In the genomic region with DNA sequence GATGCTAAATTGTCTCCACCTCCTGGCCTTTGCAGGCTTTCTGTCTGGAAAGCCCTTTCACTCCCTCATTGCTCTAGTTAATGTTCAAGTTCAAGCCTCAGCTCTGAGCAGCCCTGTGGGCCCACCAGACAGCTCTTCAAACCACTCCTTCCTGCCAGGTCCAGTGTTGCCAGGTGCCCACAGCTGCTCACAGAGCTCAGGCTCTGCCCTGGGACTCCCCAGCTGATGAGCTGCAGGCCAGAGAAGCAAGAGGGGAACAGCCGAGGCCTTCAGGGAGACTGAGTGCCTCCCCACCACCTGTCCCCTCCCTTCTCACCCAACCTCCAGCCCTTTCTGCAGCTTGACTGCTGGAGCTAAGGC, we compare ENCODE assay signal across 10 cellular contexts. TPM values are rescaled to one million over a fixed set of nuclear protein-coding genes. Genes with fewer than 3 reads are reported as not detected.
DNase-seq lines count a peak whose midpoint lies in the region; ATAC-seq and TF ChIP-seq lines count a peak whose summit lies in the region.
"Had no signal": no experiment of that assay in that cellular context is flagged by ENCODE, and none has a peak within 500 bp of the region (broad histone marks: within the 10 kb centered on the region; RNA-seq: fewer than 3 reads in every experiment).

No MANE protein-coding gene starts in this region.

- no peak for TF ChIP-seq RAD21 in SK-N-SH (IDR thresholded peaks at IDR 0.05; ENCODE audit: low read length)

- H3K27ac ChIP-seq in ACC112 (ENCODE audit: low read depth, low read length), result peak overlapping the region; percentile 88
- H3K27ac ChIP-seq in SK-N-SH (ENCODE audit: low read depth in 2 of 2, low read length in 1 of 2), result peak overlapping the region; percentile 83 to 84

- peak overlapping the region; percentile 79 for H3K4me2 ChIP-seq in SK-N-SH

- no peaks in the 10 kb centered on the region for H3K9me3 ChIP-seq in SK-N-SH

- no peaks in the 10 kb centered on the region for H3K9me2 ChIP-seq in SK-N-SH

- H4K20me1 ChIP-seq in SK-N-SH (ENCODE audit: insufficient read depth), result peaks cover 6% of the 10 kb centered on the region; the same call in 1 of the 2 replicates

- H2AFZ ChIP-seq in ACC112 (ENCODE audit: low read length, unreplicated experiment) (no peak overlapping the region), SK-N-SH (ENCODE audit: low read depth) (peak overlapping the region; percentile 56; the same call in 1 of the 2 replicates)

- WGBS in SK-N-SH (ENCODE audit: low lambda C conversion rate), result no CpG with 5 or more reads among the region's 1 CpG

- H3K4me3 ChIP-seq in ACC112 (ENCODE audit: low read depth, low read length) (peak overlapping the region; percentile 83), SK-N-SH (ENCODE audit: low read depth in 2 of 2, low read length in 1 of 2) (peak overlapping the region; percentile 79 to 91; a peak in 2 of 4 replicates)

- CTCF ChIA-PET in SK-N-SH (lab: Yijun Ruan, JAX), result interaction anchor here (1.0 to 2.3 kb wide), 5 partner anchors 15 to 128 kb away, joined by 3 to 9 read pairs (median 4); a partner anchor contains a TSS

- H3K79me2 ChIP-seq in ACC112 (ENCODE audit: control insufficient read depth, insufficient read depth, low read length, unreplicated experiment) (peaks cover 71% of the 10 kb centered on the region), SK-N-SH (ENCODE audit: insufficient read depth) (peaks cover 63% of the 10 kb centered on the region)

- H3K36me3 ChIP-seq in ACC112 (ENCODE audit: insufficient read depth, low read length) (0 out of 2 replicates have a peak, but pooled peaks cover 8% of the 10 kb centered on the region), SK-N-SH (replicated peaks in 1 of 2; ENCODE audit: control insufficient read depth in 1 of 2, insufficient read depth in 2 of 2, low read length in 1 of 2) (peaks cover 9 to 22% of the 10 kb centered on the region in 2 experiments)

- H3K27me3 ChIP-seq in ACC112 (ENCODE audit: insufficient read depth, low read length) (no peaks in the 10 kb centered on the region), SK-N-SH (ENCODE audit: insufficient read depth) (no peaks in the 10 kb centered on the region)

- no peak for TF ChIP-seq EP300 in SK-N-SH (IDR thresholded peaks at IDR 0.05; ENCODE audit: borderline replicate concordance in 1 of 2, low read depth in 1 of 2, low read length in 1 of 2)

- peak overlapping the region; percentile 41; the same call in 1 of the 2 replicates for H3K9ac ChIP-seq in SK-N-SH

- DNase-seq in SK-N-SH (no peak), kidney tubule cell (ENCODE audit: low spot score) (peak; percentile 52), NCI-H82 treated with DMSO at 0.1 percent for 48 hours (lab: John Stamatoyannopoulos, UW; ENCODE audit: unreplicated experiment) (no peak), DMS53 treated with DMSO at 0.1 percent for 48 hours (lab: John Stamatoyannopoulos, UW; ENCODE audit: unreplicated experiment) (no peak), NCI-H2029 treated with DMSO at 0.1 percent for 48 hours (lab: John Stamatoyannopoulos, UW) (no peak)
- DNase-seq: stimulated activated naive B cell treated with anti-CD40 and anti-IgM and Interleukin-4, amounts not matched to agents 10 μg/mL and 1 μg/mL and 100 μg/mL, for 72 hours had no signal

- peaks cover 64% of the 10 kb centered on the region for H3K4me1 ChIP-seq in ACC112 (ENCODE audit: control insufficient read depth, insufficient read depth, low read length, unreplicated experiment)
- H3K4me1 ChIP-seq in SK-N-SH (ENCODE audit: control insufficient read depth in 1 of 2, insufficient read depth in 2 of 2, low read depth in 1 of 2, low read length in 1 of 2), result peaks cover 24 to 42% of the 10 kb centered on the region in 2 experiments

- POLR2A ChIA-PET in SK-N-SH (lab: Yijun Ruan, JAX), result interaction anchor here (1.5 kb wide), 1 partner anchor 52 kb away, joined by 3 read pairs; a partner anchor contains a TSS

- H3F3A ChIP-seq in SK-N-SH (replicated peaks; ENCODE audit: insufficient read depth), result peaks cover 33% of the 10 kb centered on the region

- peak; percentile 4 for ATAC-seq in GM21381 (IDR thresholded peaks at IDR 0.05; ENCODE audit: unreplicated experiment)
- no peak for ATAC-seq in GM18867 (IDR thresholded peaks at IDR 0.05; ENCODE audit: unreplicated experiment)

- TF ChIP-seq CTCF in SK-N-SH (IDR thresholded peaks at IDR 0.05), result no peak

TF ChIP-seq in SK-N-SH, 30 proteins besides CTCF, POLR2A, EP300 and RAD21 (continues in another document):
- TF ChIP-seq, protein P1, sequence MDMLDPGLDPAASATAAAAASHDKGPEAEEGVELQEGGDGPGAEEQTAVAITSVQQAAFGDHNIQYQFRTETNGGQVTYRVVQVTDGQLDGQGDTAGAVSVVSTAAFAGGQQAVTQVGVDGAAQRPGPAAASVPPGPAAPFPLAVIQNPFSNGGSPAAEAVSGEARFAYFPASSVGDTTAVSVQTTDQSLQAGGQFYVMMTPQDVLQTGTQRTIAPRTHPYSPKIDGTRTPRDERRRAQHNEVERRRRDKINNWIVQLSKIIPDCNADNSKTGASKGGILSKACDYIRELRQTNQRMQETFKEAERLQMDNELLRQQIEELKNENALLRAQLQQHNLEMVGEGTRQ (IDR thresholded peaks at IDR 0.05; ENCODE audit: borderline replicate concordance, low read depth, low read length), result no peak
- TF ChIP-seq RCOR1 (IDR thresholded peaks at IDR 0.05; ENCODE audit: low read length), result no peak
- TF ChIP-seq NFIC (IDR thresholded peaks at IDR 0.05; ENCODE audit: borderline replicate concordance), result no peak
- TF ChIP-seq, protein P2, sequence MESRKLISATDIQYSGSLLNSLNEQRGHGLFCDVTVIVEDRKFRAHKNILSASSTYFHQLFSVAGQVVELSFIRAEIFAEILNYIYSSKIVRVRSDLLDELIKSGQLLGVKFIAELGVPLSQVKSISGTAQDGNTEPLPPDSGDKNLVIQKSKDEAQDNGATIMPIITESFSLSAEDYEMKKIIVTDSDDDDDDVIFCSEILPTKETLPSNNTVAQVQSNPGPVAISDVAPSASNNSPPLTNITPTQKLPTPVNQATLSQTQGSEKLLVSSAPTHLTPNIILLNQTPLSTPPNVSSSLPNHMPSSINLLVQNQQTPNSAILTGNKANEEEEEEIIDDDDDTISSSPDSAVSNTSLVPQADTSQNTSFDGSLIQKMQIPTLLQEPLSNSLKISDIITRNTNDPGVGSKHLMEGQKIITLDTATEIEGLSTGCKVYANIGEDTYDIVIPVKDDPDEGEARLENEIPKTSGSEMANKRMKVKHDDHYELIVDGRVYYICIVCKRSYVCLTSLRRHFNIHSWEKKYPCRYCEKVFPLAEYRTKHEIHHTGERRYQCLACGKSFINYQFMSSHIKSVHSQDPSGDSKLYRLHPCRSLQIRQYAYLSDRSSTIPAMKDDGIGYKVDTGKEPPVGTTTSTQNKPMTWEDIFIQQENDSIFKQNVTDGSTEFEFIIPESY (IDR thresholded peaks at IDR 0.05; ENCODE audit: borderline replicate concordance, low read depth), result no peak
- TF ChIP-seq, protein P3, sequence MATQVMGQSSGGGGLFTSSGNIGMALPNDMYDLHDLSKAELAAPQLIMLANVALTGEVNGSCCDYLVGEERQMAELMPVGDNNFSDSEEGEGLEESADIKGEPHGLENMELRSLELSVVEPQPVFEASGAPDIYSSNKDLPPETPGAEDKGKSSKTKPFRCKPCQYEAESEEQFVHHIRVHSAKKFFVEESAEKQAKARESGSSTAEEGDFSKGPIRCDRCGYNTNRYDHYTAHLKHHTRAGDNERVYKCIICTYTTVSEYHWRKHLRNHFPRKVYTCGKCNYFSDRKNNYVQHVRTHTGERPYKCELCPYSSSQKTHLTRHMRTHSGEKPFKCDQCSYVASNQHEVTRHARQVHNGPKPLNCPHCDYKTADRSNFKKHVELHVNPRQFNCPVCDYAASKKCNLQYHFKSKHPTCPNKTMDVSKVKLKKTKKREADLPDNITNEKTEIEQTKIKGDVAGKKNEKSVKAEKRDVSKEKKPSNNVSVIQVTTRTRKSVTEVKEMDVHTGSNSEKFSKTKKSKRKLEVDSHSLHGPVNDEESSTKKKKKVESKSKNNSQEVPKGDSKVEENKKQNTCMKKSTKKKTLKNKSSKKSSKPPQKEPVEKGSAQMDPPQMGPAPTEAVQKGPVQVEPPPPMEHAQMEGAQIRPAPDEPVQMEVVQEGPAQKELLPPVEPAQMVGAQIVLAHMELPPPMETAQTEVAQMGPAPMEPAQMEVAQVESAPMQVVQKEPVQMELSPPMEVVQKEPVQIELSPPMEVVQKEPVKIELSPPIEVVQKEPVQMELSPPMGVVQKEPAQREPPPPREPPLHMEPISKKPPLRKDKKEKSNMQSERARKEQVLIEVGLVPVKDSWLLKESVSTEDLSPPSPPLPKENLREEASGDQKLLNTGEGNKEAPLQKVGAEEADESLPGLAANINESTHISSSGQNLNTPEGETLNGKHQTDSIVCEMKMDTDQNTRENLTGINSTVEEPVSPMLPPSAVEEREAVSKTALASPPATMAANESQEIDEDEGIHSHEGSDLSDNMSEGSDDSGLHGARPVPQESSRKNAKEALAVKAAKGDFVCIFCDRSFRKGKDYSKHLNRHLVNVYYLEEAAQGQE (IDR thresholded peaks at IDR 0.05; ENCODE audit: low read depth, low read length), result no peak
- TF ChIP-seq SIN3A (IDR thresholded peaks at IDR 0.05; ENCODE audit: borderline replicate concordance, low read depth, low read length), result no peak
- TF ChIP-seq FOSL2 (IDR thresholded peaks at IDR 0.05; ENCODE audit: borderline replicate concordance, low read depth), result no peak
- TF ChIP-seq JUND (IDR thresholded peaks at IDR 0.05), result no peak
- TF ChIP-seq, protein P4, sequence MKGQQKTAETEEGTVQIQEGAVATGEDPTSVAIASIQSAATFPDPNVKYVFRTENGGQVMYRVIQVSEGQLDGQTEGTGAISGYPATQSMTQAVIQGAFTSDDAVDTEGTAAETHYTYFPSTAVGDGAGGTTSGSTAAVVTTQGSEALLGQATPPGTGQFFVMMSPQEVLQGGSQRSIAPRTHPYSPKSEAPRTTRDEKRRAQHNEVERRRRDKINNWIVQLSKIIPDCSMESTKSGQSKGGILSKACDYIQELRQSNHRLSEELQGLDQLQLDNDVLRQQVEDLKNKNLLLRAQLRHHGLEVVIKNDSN (IDR thresholded peaks at IDR 0.05; ENCODE audit: borderline replicate concordance, low read depth), result no peak
- TF ChIP-seq EZH2phosphoT487 (IDR thresholded peaks at IDR 0.05; ENCODE audit: borderline replicate concordance, low read depth), result no peak
- TF ChIP-seq FOXJ3 (CRISPR knock-in tag; IDR thresholded peaks at IDR 0.05), result no peak

RNA-seq across cellular contexts. Expression of a gene that starts 1.3 kb away (rescaled TPM):
- polyA plus RNA-seq in SK-N-SH (2012; rRNA removed), result 9.9 and 13.0 TPM in 2 replicates
- 4.3 and 7.4 TPM in 2 replicates for polyA plus RNA-seq in SK-N-SH (2012; cell fraction: cytosol; rRNA removed)
- 18.6 and 21.5 TPM in 2 replicates for polyA plus RNA-seq in SK-N-SH (2012; cell fraction: nucleus; rRNA removed)

RNA-seq across cellular contexts. Expression of a gene that starts 33.1 kb away (rescaled TPM):
- not detected in 2 replicates for polyA plus RNA-seq in SK-N-SH (2012; rRNA removed)
- not detected in 2 replicates for polyA plus RNA-seq in SK-N-SH (2012; cell fraction: cytosol; rRNA removed)
- not detected in 2 replicates for polyA plus RNA-seq in SK-N-SH (2012; cell fraction: nucleus; rRNA removed)
- polyA plus RNA-seq: liver had no signal

RNA-seq across cellular contexts. Expression of a gene that starts 50.4 kb away (rescaled TPM):
- polyA plus RNA-seq in SK-N-SH (2012; rRNA removed), result not detected in 2 replicates
- not detected in 2 replicates for polyA plus RNA-seq in SK-N-SH (2012; cell fraction: cytosol; rRNA removed)
- polyA plus RNA-seq in SK-N-SH (2012; cell fraction: nucleus; rRNA removed), result 0.09 TPM in 1 of 2 replicates, not detected in the other
- polyA plus RNA-seq: liver had no signal

RNA-seq across cellular contexts. Expression of a gene that starts 51.7 kb away (rescaled TPM):
- polyA plus RNA-seq in SK-N-SH (2012; rRNA removed), result 19.2 and 26.9 TPM in 2 replicates
- 8.1 and 8.3 TPM in 2 replicates for polyA plus RNA-seq in SK-N-SH (2012; cell fraction: cytosol; rRNA removed)
- 55.0 and 119 TPM in 2 replicates for polyA plus RNA-seq in SK-N-SH (2012; cell fraction: nucleus; rRNA removed)
